In genomic region chr14:74826574-74826973, GRCh38 we compare ENCODE assay signal across 27 cellular contexts. TPM values are rescaled to one million over a fixed set of nuclear protein-coding genes. Genes with fewer than 3 reads are reported as not detected.
"Had no signal": no experiment of that assay in that cellular context is flagged by ENCODE, and none has a peak within 500 bp of the region (broad histone marks: within the 10 kb centered on the region; RNA-seq: fewer than 3 reads in every experiment).

No MANE protein-coding gene starts in this region.

- ATAC-seq: heart right ventricle; right cardiac atrium; stimulated activated naive CD8-positive, alpha-beta T cell treated with anti-CD3 and anti-CD28 coated beads, Interleukin-15, Interleukin-2, amounts not matched to agents 100 U/mL and 50 U/mL, for 24 hours; T-helper 17 cell; upper lobe of right lung had no signal

- H3K9me3 Mint-ChIP-seq: activated CD4-positive, alpha-beta memory T cell treated with anti-CD3 and anti-CD28 coated beads for 36 hours; activated naive CD8-positive, alpha-beta T cell treated with anti-CD3 and anti-CD28 coated beads for 36 hours; mesothelial cell of epicardium; nephron had no signal

- H3K4me1 Mint-ChIP-seq: nephron had no signal

- H3K27ac Mint-ChIP-seq: activated CD4-positive, alpha-beta memory T cell treated with anti-CD3 and anti-CD28 coated beads for 36 hours; activated naive CD8-positive, alpha-beta T cell treated with anti-CD3 and anti-CD28 coated beads for 36 hours; mesothelial cell of epicardium; nephron; T-helper 17 cell had no signal

- H3K27me3 ChIP-seq: breast epithelium, colonic mucosa, dorsolateral prefrontal cortex, heart right ventricle, upper lobe of right lung had no signal

- H3K4me3 ChIP-seq: breast epithelium, colonic mucosa, dorsolateral prefrontal cortex, heart right ventricle, left ventricle myocardium inferior, upper lobe of right lung had no signal

- H3K27ac ChIP-seq: breast epithelium, colonic mucosa, dorsolateral prefrontal cortex, heart right ventricle, left ventricle myocardium inferior, parathyroid adenoma, upper lobe of right lung had no signal

- H3K4me1 ChIP-seq: breast epithelium, colonic mucosa, parathyroid adenoma, upper lobe of right lung had no signal

- H3K36me3 ChIP-seq: colonic mucosa had no signal

- H3K27me3 Mint-ChIP-seq: activated CD4-positive, alpha-beta memory T cell treated with anti-CD3 and anti-CD28 coated beads for 36 hours; activated naive CD8-positive, alpha-beta T cell treated with anti-CD3 and anti-CD28 coated beads for 36 hours; T-helper 17 cell had no signal

- H2AFZ ChIP-seq: parathyroid adenoma had no signal

- DNase-seq: activated CD4-positive, alpha-beta memory T cell treated with anti-CD3 and anti-CD28 coated beads for 36 hours; activated CD4-positive, alpha-beta T cell treated with anti-CD3 and anti-CD28 coated beads for 4 hours; activated CD4-positive, CD25-positive, alpha-beta regulatory T cell; activated naive CD4-positive, alpha-beta T cell treated with Interleukin-2 at 50 U/mL for 16 hours; activated naive CD8-positive, alpha-beta T cell treated with anti-CD3 and anti-CD28 coated beads for 36 hours; activated T-cell treated with anti-CD3 and anti-CD28 coated beads, Interleukin-2, amount 50 U/mL, for 48 hours; colonic mucosa; dorsolateral prefrontal cortex; heart right ventricle; left ventricle myocardium inferior; nucleus accumbens; right cardiac atrium; stimulated activated CD4-positive, alpha-beta T cell treated with anti-CD3 and anti-CD28 coated beads, Interleukin-12 subunit alpha, Interleukin-12 subunit beta, amount 100 ng/mL, for 4 hours; stimulated activated CD4-positive, alpha-beta T cell treated with anti-CD3 and anti-CD28 coated beads, Interleukin-4, amount 100 ng/mL, for 4 hours; stimulated activated naive CD8-positive, alpha-beta T cell treated with anti-CD3 and anti-CD28 coated beads, Interleukin-15, Interleukin-2, amounts not matched to agents 100 U/mL and 50 U/mL, for 24 hours; T-helper 17 cell; upper lobe of right lung had no signal

- H3K4me3 Mint-ChIP-seq: activated CD4-positive, alpha-beta memory T cell treated with anti-CD3 and anti-CD28 coated beads for 36 hours; activated naive CD8-positive, alpha-beta T cell treated with anti-CD3 and anti-CD28 coated beads for 36 hours; mesothelial cell of epicardium; nephron; T-helper 17 cell had no signal

- H3K9me3 ChIP-seq: breast epithelium, colonic mucosa, heart right ventricle, left ventricle myocardium inferior, upper lobe of right lung had no signal

- H3K79me2 ChIP-seq: parathyroid adenoma had no signal

RNA-seq across cellular contexts. Expression of gene PROX2, which starts 49.4 kb away (rescaled TPM):
- total RNA-seq: astrocyte, breast epithelium, colonic mucosa, fibroblast of villous mesenchyme, heart right ventricle, left ventricle myocardium inferior, lung microvascular endothelial cell, mesothelial cell of epicardium, pulmonary artery endothelial cell, right cardiac atrium, skeletal muscle tissue, subcutaneous adipose tissue, T-helper 17 cell, upper lobe of right lung had no signal
- polyA plus RNA-seq: heart right ventricle, right cardiac atrium had no signal
